1 cellular context compared by ENCODE assay signal in genomic region chr3:123459867-123460266, GRCh38.
TF ChIP-seq lines count a peak whose summit lies in the region.

No MANE protein-coding gene starts in this region.

TF ChIP-seq in WTC11, 78 proteins besides CTCF, POLR2A, EP300 and RAD21 (continued from another document):
- TF ChIP-seq, protein P1, sequence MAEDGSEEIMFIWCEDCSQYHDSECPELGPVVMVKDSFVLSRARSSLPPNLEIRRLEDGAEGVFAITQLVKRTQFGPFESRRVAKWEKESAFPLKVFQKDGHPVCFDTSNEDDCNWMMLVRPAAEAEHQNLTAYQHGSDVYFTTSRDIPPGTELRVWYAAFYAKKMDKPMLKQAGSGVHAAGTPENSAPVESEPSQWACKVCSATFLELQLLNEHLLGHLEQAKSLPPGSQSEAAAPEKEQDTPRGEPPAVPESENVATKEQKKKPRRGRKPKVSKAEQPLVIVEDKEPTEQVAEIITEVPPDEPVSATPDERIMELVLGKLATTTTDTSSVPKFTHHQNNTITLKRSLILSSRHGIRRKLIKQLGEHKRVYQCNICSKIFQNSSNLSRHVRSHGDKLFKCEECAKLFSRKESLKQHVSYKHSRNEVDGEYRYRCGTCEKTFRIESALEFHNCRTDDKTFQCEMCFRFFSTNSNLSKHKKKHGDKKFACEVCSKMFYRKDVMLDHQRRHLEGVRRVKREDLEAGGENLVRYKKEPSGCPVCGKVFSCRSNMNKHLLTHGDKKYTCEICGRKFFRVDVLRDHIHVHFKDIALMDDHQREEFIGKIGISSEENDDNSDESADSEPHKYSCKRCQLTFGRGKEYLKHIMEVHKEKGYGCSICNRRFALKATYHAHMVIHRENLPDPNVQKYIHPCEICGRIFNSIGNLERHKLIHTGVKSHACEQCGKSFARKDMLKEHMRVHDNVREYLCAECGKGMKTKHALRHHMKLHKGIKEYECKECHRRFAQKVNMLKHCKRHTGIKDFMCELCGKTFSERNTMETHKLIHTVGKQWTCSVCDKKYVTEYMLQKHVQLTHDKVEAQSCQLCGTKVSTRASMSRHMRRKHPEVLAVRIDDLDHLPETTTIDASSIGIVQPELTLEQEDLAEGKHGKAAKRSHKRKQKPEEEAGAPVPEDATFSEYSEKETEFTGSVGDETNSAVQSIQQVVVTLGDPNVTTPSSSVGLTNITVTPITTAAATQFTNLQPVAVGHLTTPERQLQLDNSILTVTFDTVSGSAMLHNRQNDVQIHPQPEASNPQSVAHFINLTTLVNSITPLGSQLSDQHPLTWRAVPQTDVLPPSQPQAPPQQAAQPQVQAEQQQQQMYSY (CRISPR knock-in tag; IDR thresholded peaks at IDR 0.05) = no peak
- no peak for TF ChIP-seq ZNF232 (CRISPR knock-in tag; IDR thresholded peaks at IDR 0.05)
- no peak for TF ChIP-seq SOX15 (CRISPR knock-in tag; IDR thresholded peaks at IDR 0.05)
- no peak for TF ChIP-seq ATF3 (CRISPR knock-in tag; conservative IDR thresholded peaks at IDR 0.05)
